21 cellular contexts compared by ENCODE assay signal in the genomic region with DNA sequence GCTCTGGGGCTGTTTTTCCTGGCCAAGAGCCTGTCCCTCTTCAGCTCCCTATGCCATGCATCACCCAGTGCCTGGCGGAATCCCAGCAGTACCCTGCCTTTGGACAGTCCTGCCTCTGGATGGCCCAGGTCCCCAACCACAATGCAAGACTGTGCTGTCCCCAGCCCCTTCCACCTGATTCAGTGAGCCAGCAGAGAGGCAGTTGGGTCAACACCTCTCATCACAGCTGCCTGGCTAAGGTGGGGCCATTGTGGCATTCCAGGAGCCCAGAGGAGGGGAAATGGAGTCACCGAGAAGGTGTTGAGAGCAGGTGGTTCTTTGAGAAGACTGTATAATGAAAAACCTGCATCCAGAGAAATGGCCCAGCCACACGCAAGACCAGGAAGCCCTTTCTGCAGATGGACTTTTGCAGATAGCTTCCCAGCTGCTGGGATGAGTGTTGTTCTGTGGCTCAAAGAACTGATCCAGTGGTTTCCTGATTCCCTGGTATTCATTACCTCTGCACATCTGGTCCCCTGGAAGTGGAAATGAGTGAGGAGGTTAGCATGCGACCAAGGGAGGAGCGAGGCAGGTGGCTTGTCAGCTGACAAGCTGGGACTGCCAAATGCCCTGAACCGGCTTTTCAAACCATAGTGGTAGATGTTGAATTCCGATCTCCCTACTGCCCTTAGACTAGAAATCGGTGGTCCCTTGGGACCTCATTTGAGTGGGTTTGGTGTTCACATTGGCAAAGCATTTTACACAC.
"Had no signal": no experiment of that assay in that cellular context is flagged by ENCODE, and none has a peak within 500 bp of the region (broad histone marks: within the 10 kb centered on the region; RNA-seq: fewer than 3 reads in every experiment).

No MANE protein-coding gene starts in this region.

- DNase-seq: activated CD4-positive, alpha-beta T cell treated with anti-CD3 and anti-CD28 coated beads for 4 hours; activated CD8-positive, alpha-beta memory T cell treated with anti-CD3 and anti-CD28 coated beads, Interleukin-2, amount 50 U/mL, for 4 hours; activated CD8-positive, alpha-beta T cell treated with anti-CD3 and anti-CD28 coated beads for 36 hours; activated naive CD4-positive, alpha-beta T cell treated with anti-CD3 and anti-CD28 coated beads for 36 hours; activated T-cell treated with anti-CD3 and anti-CD28 coated beads, Interleukin-2, amount 50 U/mL, for 72 hours; amygdala; cerebellar nuclear complex; KG1; NCI-H1092; NCI-H1417; NCI-H1930; NCI-H2107; NCI-H446; NCI-H524; PC-9 had no signal

- H3K27me3 Mint-ChIP-seq: activated CD8-positive, alpha-beta T cell treated with anti-CD3 and anti-CD28 coated beads for 36 hours; activated naive CD8-positive, alpha-beta T cell had no signal

- H3K36me3 Mint-ChIP-seq: activated naive CD8-positive, alpha-beta T cell; brain; IgD-negative memory B cell had no signal

- ATAC-seq: activated CD4-positive, CD25-positive, alpha-beta regulatory T cell treated with anti-CD3 and anti-CD28 coated beads, Interleukin-2, amount 50 U/mL, for 24 hours; activated CD8-positive, alpha-beta T cell treated with anti-CD3 and anti-CD28 coated beads for 36 hours; activated T-cell treated with anti-CD3 and anti-CD28 coated beads, Interleukin-2, amount 50 U/mL, for 72 hours had no signal

- H3K4me3 Mint-ChIP-seq: activated CD8-positive, alpha-beta T cell treated with anti-CD3 and anti-CD28 coated beads for 36 hours; activated naive CD4-positive, alpha-beta T cell treated with anti-CD3 and anti-CD28 coated beads for 36 hours; activated naive CD8-positive, alpha-beta T cell; activated T-cell treated with anti-CD3 and anti-CD28 coated beads, Interleukin-2, amount 50 U/mL, for 72 hours; brain; IgD-negative memory B cell had no signal

- H3K27ac Mint-ChIP-seq: activated CD8-positive, alpha-beta T cell treated with anti-CD3 and anti-CD28 coated beads for 36 hours; activated naive CD4-positive, alpha-beta T cell treated with anti-CD3 and anti-CD28 coated beads for 36 hours; activated naive CD8-positive, alpha-beta T cell; activated T-cell treated with anti-CD3 and anti-CD28 coated beads, Interleukin-2, amount 50 U/mL, for 72 hours; brain had no signal

- H3K27ac ChIP-seq: cardiac muscle cell, PC-9, SK-N-MC had no signal

- H3K9me3 Mint-ChIP-seq: activated CD8-positive, alpha-beta T cell treated with anti-CD3 and anti-CD28 coated beads for 36 hours; activated naive CD4-positive, alpha-beta T cell treated with anti-CD3 and anti-CD28 coated beads for 36 hours; activated T-cell treated with anti-CD3 and anti-CD28 coated beads, Interleukin-2, amount 50 U/mL, for 72 hours; brain; IgD-negative memory B cell had no signal

- H3K4me3 ChIP-seq: cardiac muscle cell, PC-9, SK-N-MC had no signal

- H3K4me1 Mint-ChIP-seq: brain had no signal

- H3K27me3 ChIP-seq: cardiac muscle cell had no signal

- H3K36me3 ChIP-seq: cardiac muscle cell had no signal
